In genomic region chr4:87498446-87498900, GRCh38 we compare ENCODE assay signal across 1 cellular context.
A peak's percentile ranks its signal among the peaks of the same experiment; 100 is the strongest.
TF ChIP-seq lines count a peak whose summit lies in the region.

No MANE protein-coding gene starts in this region.

TF ChIP-seq in GM12878, 131 proteins besides CTCF, POLR2A, EP300 and RAD21 (continued from another document):
- no peak for TF ChIP-seq PBX3 (IDR thresholded peaks at IDR 0.05; ENCODE audit: insufficient replicate concordance, low read depth, low read length)
- TF ChIP-seq SUZ12 (IDR thresholded peaks at IDR 0.05; ENCODE audit: unreplicated experiment): no peak
- no peak for TF ChIP-seq NFXL1 (IDR thresholded peaks at IDR 0.05; ENCODE audit: borderline replicate concordance)
- TF ChIP-seq ZSCAN29 (IDR thresholded peaks at IDR 0.05): no peak
- 0 out of 2 replicates have a peak, but pooled peaks have one; percentile 30 for TF ChIP-seq TCF7 (IDR thresholded peaks at IDR 0.05; ENCODE audit: borderline replicate concordance)
- TF ChIP-seq IKZF2 (IDR thresholded peaks at IDR 0.05): 0 out of 4 replicates have a peak, but pooled peaks of 1 of the 2 experiments have one; percentile 14
- TF ChIP-seq SREBF2 (IDR thresholded peaks at IDR 0.05; ENCODE audit: low read length): no peak
- 0 out of 2 replicates have a peak, but pooled peaks have one; percentile 25 for TF ChIP-seq RELB (IDR thresholded peaks at IDR 0.05; ENCODE audit: low read depth)
- TF ChIP-seq JUND (IDR thresholded peaks at IDR 0.05; ENCODE audit: low read depth, low read length): no peak
- TF ChIP-seq USF1 (IDR thresholded peaks at IDR 0.05; ENCODE audit: borderline replicate concordance, extremely low read length, insufficient read depth, low read depth, low read length): no peak
- TF ChIP-seq E2F8 (IDR thresholded peaks at IDR 0.05; ENCODE audit: low read depth, partially characterized antibody): no peak
- no peak for TF ChIP-seq HDAC6 (IDR thresholded peaks at IDR 0.05; ENCODE audit: unreplicated experiment)
- TF ChIP-seq JUNB (IDR thresholded peaks at IDR 0.05): 0 out of 2 replicates have a peak, but pooled peaks have one; percentile 22
- no peak for TF ChIP-seq MAX (IDR thresholded peaks at IDR 0.05; ENCODE audit: low read depth, low read length)
- TF ChIP-seq SMAD1 (IDR thresholded peaks at IDR 0.05; ENCODE audit: low read depth, partially characterized antibody): no peak
- TF ChIP-seq TCF12 (IDR thresholded peaks at IDR 0.05; ENCODE audit: low read depth, low read length): no peak
- no peak for TF ChIP-seq CREB1 (IDR thresholded peaks at IDR 0.05; ENCODE audit: low read depth)
- TF ChIP-seq GABPA (IDR thresholded peaks at IDR 0.05; ENCODE audit: low read depth): no peak
- TF ChIP-seq ZBTB4 (CRISPR knock-in tag; IDR thresholded peaks at IDR 0.05): no peak
- no peak for TF ChIP-seq TCF3 (IDR thresholded peaks at IDR 0.05; ENCODE audit: borderline replicate concordance, insufficient read depth, low read depth, low read length)
- no peak for TF ChIP-seq RELA (IDR thresholded peaks at IDR 0.05; ENCODE audit: borderline replicate concordance, partially characterized antibody)
- no peak for TF ChIP-seq KLF5 (IDR thresholded peaks at IDR 0.05; ENCODE audit: partially characterized antibody)
- TF ChIP-seq SRF (IDR thresholded peaks at IDR 0.05; ENCODE audit: low read depth in 2 of 2, low read length in 2 of 2): no peak
- TF ChIP-seq RUNX3 (IDR thresholded peaks at IDR 0.05; ENCODE audit: low read length): peak; percentile 32; the same call in 1 of the 2 replicates
- no peak for TF ChIP-seq ZBTB33 (IDR thresholded peaks at IDR 0.05)
TF ChIP-seq in GM12878: peak in this region for 5.
